Comparison of ENCODE assay signal across 11 cellular contexts in the genomic region with DNA sequence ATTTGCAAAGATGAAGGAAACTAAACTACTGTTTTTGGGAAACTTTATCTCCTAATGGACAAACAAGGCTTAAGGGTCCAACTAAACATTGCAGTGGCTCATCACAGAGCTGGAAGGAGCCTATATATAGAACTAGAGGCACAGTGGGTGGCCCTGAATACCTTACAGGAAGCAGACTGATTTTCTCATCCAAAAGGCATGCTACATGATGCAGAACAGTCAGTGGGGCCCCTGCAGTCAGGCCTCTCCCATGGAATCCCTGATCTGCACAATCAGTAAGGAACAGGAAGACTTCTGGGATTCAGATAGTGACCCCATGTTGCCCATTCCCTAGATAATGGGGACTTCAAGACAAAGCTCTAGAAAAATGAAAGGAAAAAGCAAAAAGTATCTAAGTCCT. TPM values are rescaled to one million over a fixed set of nuclear protein-coding genes. Genes with fewer than 3 reads are reported as not detected.
DNase-seq lines count a peak whose midpoint lies in the region; ATAC-seq, FAIRE-seq and TF ChIP-seq lines count a peak whose summit lies in the region.
"Had no signal": no experiment of that assay in that cellular context is flagged by ENCODE, and none has a peak within 500 bp of the region (broad histone marks: within the 10 kb centered on the region; RNA-seq: fewer than 3 reads in every experiment).

No MANE protein-coding gene starts in this region.

- H3K4me1 ChIP-seq in Karpas-422 (ENCODE audit: low read length) (peaks cover 25% of the 10 kb centered on the region), GM12878 (ENCODE audit: control insufficient read depth, insufficient read depth, low read length) (peaks cover 9% of the 10 kb centered on the region), uterus (no peaks in the 10 kb centered on the region)
- peaks cover 19 to 23% of the 10 kb centered on the region in 2 donors for H3K4me1 ChIP-seq in naive thymus-derived CD4-positive, alpha-beta T cell (ENCODE audit: control insufficient read depth in 2 of 2, insufficient read depth in 2 of 2, low read length in 2 of 2)

- DNase-seq in EL (peak; percentile 90), Karpas-422 (no peak), GM12878 (ENCODE audit: low read depth, low spot score) (no peak), middle frontal gyrus (ENCODE audit: extremely low spot score, low spot score) (no peak), uterus (no peak)
- DNase-seq in naive thymus-derived CD4-positive, alpha-beta T cell: no peak
- DNase-seq: adrenal gland, kidney, SHP77 had no signal

- POLR2A ChIA-PET in GM12878 (lab: Charles Lee): no interaction called here
- POLR2A ChIA-PET in naive thymus-derived CD4-positive, alpha-beta T cell (lab: Charles Lee): interaction anchor here (0.7 to 2.5 kb wide), 2 partner anchors 36 to 37 kb away, joined by 4 to 56 read pairs; partner anchors contain the start of gene TMBIM4

- CTCF ChIA-PET in GM12878 (lab: Yijun Ruan, JAX): interaction anchor here (0.8 to 1.9 kb wide), 4 partner anchors 13 to 137 kb away, joined by 3 to 9 read pairs (median 3); no protein-coding TSS in a partner anchor
- CTCF ChIA-PET in naive thymus-derived CD4-positive, alpha-beta T cell (lab: Charles Lee): interaction anchor here (0.8 kb wide), 1 partner anchor 577 kb away, joined by 3 read pairs; no protein-coding TSS in a partner anchor

- H3K4me2 ChIP-seq in Karpas-422 (ENCODE audit: low read depth, low read length, poor library complexity, severe bottlenecking) (peak overlapping the region; percentile 76), GM12878 (ENCODE audit: control insufficient read depth, insufficient read depth) (peak overlapping the region; percentile 44)

- ATAC-seq in GM12878 (no peak), GM21526 (IDR thresholded peaks at IDR 0.05; ENCODE audit: low FRiP score, unreplicated experiment) (no peak), HG02970 (IDR thresholded peaks at IDR 0.05; ENCODE audit: low FRiP score, unreplicated experiment) (no peak)
- ATAC-seq in naive thymus-derived CD4-positive, alpha-beta T cell: no peak

- H3K27me3 ChIP-seq in Karpas-422 (ENCODE audit: low read length) (no peaks in the 10 kb centered on the region), GM12878 (replicated peaks in 1 of 2; ENCODE audit: control insufficient read depth in 2 of 2, insufficient read depth in 2 of 2, low read length in 1 of 2) (no peaks in the 10 kb centered on the region), uterus (no peaks in the 10 kb centered on the region)
- H3K27me3 ChIP-seq in naive thymus-derived CD4-positive, alpha-beta T cell (ENCODE audit: control insufficient read depth in 2 of 2, insufficient read depth in 2 of 2, low read length in 2 of 2): no peaks in the 10 kb centered on the region
- H3K27me3 ChIP-seq: adrenal gland had no signal

- intact Hi-C loops in GM12878 (cut with micrococcal nuclease; ENCODE audit: unreplicated experiment) (no loop called here), uterus (cut with DNase I; ENCODE audit: low total_unique reads) (no loop called here)
- intact Hi-C loops in naive thymus-derived CD4-positive, alpha-beta T cell (cut with micrococcal nuclease): loop anchor here (5.0 to 10.0 kb wide), 4 partner anchors 275 to 1908 kb away; partner anchors contain the start of genes KICS2 (in 1 of the 2), LEMD3 (in 1 of the 2) and XPOT (in 1 of the 2)

- SMC1A ChIA-PET in GM12878 (lab: Charles Lee; ENCODE audit: uncharacterized antibody, unreplicated experiment): interaction anchor here (0.6 to 2.5 kb wide), 7 partner anchors 15 to 105 kb away, joined by 3 to 16 read pairs (median 5); partner anchors contain the start of gene TMBIM4

- RAD21 ChIA-PET in GM12878 (lab: Charles Lee; ENCODE audit: unreplicated experiment): interaction anchor here (0.7 to 1.9 kb wide), 3 partner anchors 11 to 59 kb away, joined by 3 to 5 read pairs (median 3); no protein-coding TSS in a partner anchor

- TF ChIP-seq EP300 in GM12878 (IDR thresholded peaks at IDR 0.05; ENCODE audit: borderline replicate concordance in 1 of 2, control insufficient read depth in 1 of 2, low read depth in 2 of 2, low read length in 2 of 2): no peak

- no peaks in the 10 kb centered on the region for H3K27me3 Mint-ChIP-seq in naive thymus-derived CD4-positive, alpha-beta T cell

- H3K27ac ChIP-seq in Karpas-422 (ENCODE audit: low read length): peak overlapping the region; percentile 53
- no peak overlapping the region for H3K27ac ChIP-seq in GM12878 (ENCODE audit: control insufficient read depth, insufficient read depth)
- no peak overlapping the region for H3K27ac ChIP-seq in naive thymus-derived CD4-positive, alpha-beta T cell (ENCODE audit: low read depth, low read length)
- H3K27ac ChIP-seq in uterus: no peak overlapping the region
- H3K27ac ChIP-seq: adrenal gland had no signal

- H3K9me3 Mint-ChIP-seq in naive thymus-derived CD4-positive, alpha-beta T cell: peaks cover 0 to 3% (median 0%) of the 10 kb centered on the region in 11 donors

- H3K36me3 Mint-ChIP-seq in naive thymus-derived CD4-positive, alpha-beta T cell: peaks cover 5 to 25% (median 20%) of the 10 kb centered on the region in 5 donors

- H3K9me2 ChIP-seq in Karpas-422 (replicated peaks; ENCODE audit: insufficient read depth, low read length): no peaks in the 10 kb centered on the region

- H3K79me2 ChIP-seq in Karpas-422 (ENCODE audit: low read length) (peaks cover 59% of the 10 kb centered on the region), GM12878 (ENCODE audit: control insufficient read depth, insufficient read depth, low read length) (peaks cover 40% of the 10 kb centered on the region)

- BruUV-seq in GM12878 (replicated peaks; lab: Mats Ljungman, UMichigan): no TSS peak

- no peak for TF ChIP-seq CTCF in GM12878 (IDR thresholded peaks at IDR 0.05 in 2 of 3, conservative IDR thresholded peaks at IDR 0.05 in 1 of 3; ENCODE audit: control insufficient read depth in 2 of 3, extremely low read depth in 1 of 3, insufficient read depth in 1 of 3, low read depth in 3 of 3, low read length in 3 of 3)
- TF ChIP-seq CTCF in uterus (IDR thresholded peaks at IDR 0.05): no peak

- TF ChIP-seq POLR2A in GM12878 (IDR thresholded peaks at IDR 0.05; ENCODE audit: low read depth, low read length) (no peak), uterus (IDR thresholded peaks at IDR 0.05) (no peak)

- no peak overlapping the region for H2AFZ ChIP-seq in Karpas-422 (ENCODE audit: low read length)
- no peak overlapping the region for H2AFZ ChIP-seq in GM12878 (ENCODE audit: control insufficient read depth, low read depth, low read length)

- no peak for FAIRE-seq in GM12878 (lab: Jason Lieb, UNC)
- FAIRE-seq: kidney had no signal

- peaks cover 26 to 59% (median 47%) of the 10 kb centered on the region in 7 donors for H3K4me1 Mint-ChIP-seq in naive thymus-derived CD4-positive, alpha-beta T cell

- H3K36me3 ChIP-seq in Karpas-422 (ENCODE audit: insufficient read depth, low read length) (peaks cover 26% of the 10 kb centered on the region), GM12878 (ENCODE audit: control insufficient read depth in 2 of 2, insufficient read depth in 2 of 2, low read length in 1 of 2) (peaks cover 2 to 5% of the 10 kb centered on the region in 2 experiments), uterus (no peaks in the 10 kb centered on the region)
- H3K36me3 ChIP-seq in naive thymus-derived CD4-positive, alpha-beta T cell (ENCODE audit: control insufficient read depth in 2 of 3, insufficient read depth in 3 of 3, low read length in 3 of 3): peaks cover 0 to 20% (median 0%) of the 10 kb centered on the region in 3 experiments

- H3K9me3 ChIP-seq in Karpas-422 (ENCODE audit: low read length) (no peaks in the 10 kb centered on the region), GM12878 (replicated peaks; ENCODE audit: control insufficient read depth, insufficient read depth, low read length) (peaks cover 2% of the 10 kb centered on the region), uterus (no peaks in the 10 kb centered on the region)
- no peaks in the 10 kb centered on the region for H3K9me3 ChIP-seq in naive thymus-derived CD4-positive, alpha-beta T cell (ENCODE audit: control insufficient read depth in 2 of 3, low read length in 3 of 3)
- H3K9me3 ChIP-seq: adrenal gland had no signal

- H3K9ac ChIP-seq in Karpas-422 (ENCODE audit: low read length): peak overlapping the region; percentile 77
- peak overlapping the region; percentile 43; the same call in 1 of the 2 replicates for H3K9ac ChIP-seq in GM12878 (ENCODE audit: control insufficient read depth, insufficient read depth, low read length)

- peak overlapping the region in 8 of 10 donors; percentile 8 to 97 (median 36) for H3K4me3 Mint-ChIP-seq in naive thymus-derived CD4-positive, alpha-beta T cell

- in situ Hi-C loops in GM12878 (cut with MboI): no loop called here

- H4K20me1 ChIP-seq in Karpas-422 (ENCODE audit: insufficient read depth, low read depth, low read length) (peaks cover 6% of the 10 kb centered on the region; the same call in 1 of the 2 replicates), GM12878 (ENCODE audit: control insufficient read depth, insufficient read depth) (no peaks in the 10 kb centered on the region)

- H3K4me3 ChIP-seq in Karpas-422 (ENCODE audit: low read length) (peak overlapping the region; percentile 79), GM12878 (peak overlapping the region; percentile 20; the same call in 1 of the 2 replicates), uterus (no peak overlapping the region)
- H3K4me3 ChIP-seq in naive thymus-derived CD4-positive, alpha-beta T cell (ENCODE audit: low read length): no peak overlapping the region
- H3K4me3 ChIP-seq: adrenal gland had no signal

- peak overlapping the region in 7 of 9 donors; percentile 2 to 98 (median 18) for H3K27ac Mint-ChIP-seq in naive thymus-derived CD4-positive, alpha-beta T cell

- no peak for TF ChIP-seq RAD21 in GM12878 (IDR thresholded peaks at IDR 0.05; ENCODE audit: insufficient read depth, low read depth, low read length)

RNA-seq across cellular contexts. Expression of gene LLPH, which starts 1.9 kb away (rescaled TPM):
- 5.6 and 15.3 TPM in 2 replicates for total RNA-seq in Karpas-422 (2014; rRNA removed; shearing (Covaris generic); ENCODE audit: low replicate concordance)
- 7.6 and 8.9 TPM in 2 replicates for total RNA-seq in GM12878 (2013; cell fraction: nucleolus; rRNA removed)
- total RNA-seq in GM12878 (2014; rRNA removed): 15.2 and 18.1 TPM in 2 replicates
- total RNA-seq in GM12878 (2014; rRNA removed; fragmentation: Illumina TruSeq; extraction: Trizol): 55.7 and 60.6 TPM in 2 replicates
- total RNA-seq in GM12878 (2021): 26.5 and 29.3 TPM in 2 replicates
- polyA plus RNA-seq in GM12878 (2011; ENCODE audit: low read depth): 24.3 TPM
- 24.7 and 47.0 TPM in 2 replicates for polyA plus RNA-seq in GM12878 (2011; rRNA removed)
- 4.5 and 4.6 TPM in 2 replicates for polyA plus RNA-seq in GM12878 (2011; cell fraction: cytosol; rRNA removed)
- polyA plus RNA-seq in GM12878 (2011; cell fraction: nucleus; rRNA removed): 2.8 and 5.9 TPM in 2 replicates
- 31.6 and 47.3 TPM in 2 replicates for polyA plus RNA-seq in GM12878 (2012)
- polyA plus RNA-seq in GM12878 (2014; fragmentation: Illumina TruSeq; extraction: Trizol): 80.2 and 102 TPM in 2 replicates
- 100 to 1,000 TPM in 1 of 2 experiments, 10 to 100 TPM in 1; 96.1 to 107 TPM for polyA plus RNA-seq in GM12878 (2014; fragmentation: Nextera tagmentation; extraction: Ambion mirVana)
- 27.6 and 31.1 TPM in 2 replicates for polyA plus RNA-seq in GM12878 (2014; rRNA removed)
- polyA plus RNA-seq in GM12878 (2016; fragmentation: Nextera tagmentation; extraction: Ambion mirVana): 10 to 100 TPM; 82.5 to 83.4 TPM
- polyA minus RNA-seq in GM12878 (2011; rRNA and poly(A)+ RNA removed): 1.8 and 2.4 TPM in 2 replicates
- 1.4 and 1.9 TPM in 2 replicates for polyA minus RNA-seq in GM12878 (2011; cell fraction: cytosol; rRNA and poly(A)+ RNA removed)
- 2.9 and 4.2 TPM in 2 replicates for polyA minus RNA-seq in GM12878 (2011; cell fraction: nucleus; rRNA and poly(A)+ RNA removed)
- total RNA-seq in naive thymus-derived CD4-positive, alpha-beta T cell: 10 to 100 TPM; 14.7 to 29.1 (median 28.4) TPM
- polyA plus RNA-seq in naive thymus-derived CD4-positive, alpha-beta T cell: 10 to 100 TPM; 28.1 to 31.1 TPM
- 10 to 100 TPM in 1 of 4 donors, 1 to 10 TPM in 3; 3.5 to 17.1 (median 7.2) TPM for total RNA-seq in uterus

RNA-seq across cellular contexts. Expression of gene TMBIM4, which starts 37.4 kb away (rescaled TPM):
- 36.1 and 151 TPM in 2 replicates for total RNA-seq in Karpas-422 (2014; rRNA removed; shearing (Covaris generic); ENCODE audit: low replicate concordance)
- total RNA-seq in GM12878 (2013; cell fraction: nucleolus; rRNA removed): 72.9 and 76.6 TPM in 2 replicates
- total RNA-seq in GM12878 (2014; rRNA removed): 38.8 and 54.2 TPM in 2 replicates
- 45.8 and 49.8 TPM in 2 replicates for total RNA-seq in GM12878 (2014; rRNA removed; fragmentation: Illumina TruSeq; extraction: Trizol)
- total RNA-seq in GM12878 (2021): 37.8 and 52.1 TPM in 2 replicates
- polyA plus RNA-seq in GM12878 (2011; ENCODE audit: low read depth): 12.9 TPM
- 105 and 129 TPM in 2 replicates for polyA plus RNA-seq in GM12878 (2011; rRNA removed)
- 64.1 and 116 TPM in 2 replicates for polyA plus RNA-seq in GM12878 (2011; cell fraction: cytosol; rRNA removed)
- polyA plus RNA-seq in GM12878 (2011; cell fraction: nucleus; rRNA removed): 33.5 and 63.2 TPM in 2 replicates
- 53.6 and 58.1 TPM in 2 replicates for polyA plus RNA-seq in GM12878 (2012)
- polyA plus RNA-seq in GM12878 (2014; fragmentation: Illumina TruSeq; extraction: Trizol): 39.0 and 60.8 TPM in 2 replicates
- 100 to 1,000 TPM; 261 to 341 TPM for polyA plus RNA-seq in GM12878 (2014; fragmentation: Nextera tagmentation; extraction: Ambion mirVana)
- polyA plus RNA-seq in GM12878 (2014; rRNA removed): 55.0 and 56.4 TPM in 2 replicates
- polyA plus RNA-seq in GM12878 (2016; fragmentation: Nextera tagmentation; extraction: Ambion mirVana): 100 to 1,000 TPM; 175 to 176 TPM
- 22.7 and 31.3 TPM in 2 replicates for polyA minus RNA-seq in GM12878 (2011; rRNA and poly(A)+ RNA removed)
- polyA minus RNA-seq in GM12878 (2011; cell fraction: cytosol; rRNA and poly(A)+ RNA removed): 19.1 and 32.4 TPM in 2 replicates
- polyA minus RNA-seq in GM12878 (2011; cell fraction: nucleus; rRNA and poly(A)+ RNA removed): 9.3 and 38.6 TPM in 2 replicates
- total RNA-seq in naive thymus-derived CD4-positive, alpha-beta T cell: 10 to 100 TPM; 38.6 to 88.0 (median 79.8) TPM
- polyA plus RNA-seq in naive thymus-derived CD4-positive, alpha-beta T cell: 100 to 1,000 TPM; 218 to 374 TPM
- 100 to 1,000 TPM; 102 to 187 (median 146) TPM for total RNA-seq in uterus

RNA-seq across cellular contexts. Expression of gene IRAK3, which starts 56.6 kb away (rescaled TPM):
- total RNA-seq in Karpas-422 (2014; rRNA removed; shearing (Covaris generic); ENCODE audit: low replicate concordance): not detected in 2 replicates
- total RNA-seq in GM12878 (2013; cell fraction: nucleolus; rRNA removed): 42.7 and 43.6 TPM in 2 replicates
- total RNA-seq in GM12878 (2014; rRNA removed) (5.3 and 5.9 TPM in 2 replicates), GM12878 (2014; rRNA removed; fragmentation: Illumina TruSeq; extraction: Trizol) (7.6 and 7.7 TPM in 2 replicates), GM12878 (2021) (8.5 and 8.7 TPM in 2 replicates), uterus (10 to 100 TPM; 18.7 to 39.7 (median 24.2) TPM)
- polyA plus RNA-seq in GM12878 (2011; ENCODE audit: low read depth): 1.7 TPM
- polyA plus RNA-seq in GM12878 (2011; rRNA removed) (14.1 and 20.6 TPM in 2 replicates), GM12878 (2014; fragmentation: Illumina TruSeq; extraction: Trizol) (7.7 and 11.4 TPM in 2 replicates), GM12878 (2014; fragmentation: Nextera tagmentation; extraction: Ambion mirVana) (1 to 10 TPM; 1.4 to 1.5 TPM), GM12878 (2014; rRNA removed) (4.8 and 5.6 TPM in 2 replicates), GM12878 (2016; fragmentation: Nextera tagmentation; extraction: Ambion mirVana) (1 to 10 TPM; 4.0 to 4.2 TPM)
- 5.2 and 6.0 TPM in 2 replicates for polyA plus RNA-seq in GM12878 (2011; cell fraction: cytosol; rRNA removed)
- 14.9 and 15.3 TPM in 2 replicates for polyA plus RNA-seq in GM12878 (2011; cell fraction: nucleus; rRNA removed)
- 2.1 and 2.7 TPM in 2 replicates for polyA plus RNA-seq in GM12878 (2012)
- polyA minus RNA-seq in GM12878 (2011; rRNA and poly(A)+ RNA removed): 12.9 and 17.6 TPM in 2 replicates
- polyA minus RNA-seq in GM12878 (2011; cell fraction: cytosol; rRNA and poly(A)+ RNA removed): 4.0 and 5.7 TPM in 2 replicates
- polyA minus RNA-seq in GM12878 (2011; cell fraction: nucleus; rRNA and poly(A)+ RNA removed): 10.5 and 13.1 TPM in 2 replicates
- 10 to 100 TPM in 1 of 5 experiments, 1 to 10 TPM in 2, under 1 TPM in 2; 0.19 to 28.8 (median 1.9) TPM for total RNA-seq in naive thymus-derived CD4-positive, alpha-beta T cell
- polyA plus RNA-seq in naive thymus-derived CD4-positive, alpha-beta T cell: not detected

Comparison
In these comparisons a context has a peak if more than half of its experiments do, and no peak if none do; other contexts are left out.
1. H3K4me3 ChIP-seq: peak in Karpas-422 (single experiment) and GM12878 (single experiment); none in naive thymus-derived CD4-positive, alpha-beta T cell (single experiment) and uterus (0 of 2).
2. intact Hi-C loops: an anchor here in naive thymus-derived CD4-positive, alpha-beta T cell (5.0 to 10.0 kb wide); none called in GM12878 and uterus.